Comparison of ENCODE assay signal across 28 cellular contexts in the genomic region with DNA sequence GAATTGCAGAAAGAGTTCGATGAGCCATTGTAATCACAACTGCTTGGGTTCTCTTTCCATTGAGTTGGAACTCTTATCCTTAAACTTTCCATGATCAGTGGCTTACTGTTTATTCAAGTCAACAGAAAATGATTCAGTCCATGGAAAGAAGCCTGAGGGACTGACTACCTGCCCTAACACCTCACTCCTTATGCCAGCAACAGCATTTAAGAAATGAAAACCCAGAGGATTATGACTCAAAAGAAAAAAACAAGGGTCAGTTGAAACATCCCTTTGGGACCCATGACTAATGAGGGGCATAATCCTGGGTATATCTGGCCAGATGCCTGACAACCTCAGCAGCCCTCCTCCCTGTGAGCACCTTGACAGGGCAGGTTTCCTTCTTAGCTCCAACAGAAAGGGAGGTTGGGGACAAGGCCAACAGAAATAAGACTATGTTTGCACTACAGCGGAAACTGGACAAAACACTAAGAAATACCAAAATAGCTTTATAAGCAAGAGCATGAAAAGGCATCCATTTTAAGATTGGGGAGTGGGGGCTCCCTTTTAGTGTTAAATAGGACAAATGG.
A peak's percentile ranks its signal among the peaks of the same experiment; 100 is the strongest.
DNase-seq lines count a peak whose midpoint lies in the region; ATAC-seq, FAIRE-seq and TF ChIP-seq lines count a peak whose summit lies in the region.
"Had no signal": no experiment of that assay in that cellular context is flagged by ENCODE, and none has a peak within 500 bp of the region (broad histone marks: within the 10 kb centered on the region; RNA-seq: fewer than 3 reads in every experiment).

No MANE protein-coding gene starts in this region.

- no TSS peak for BruUV-seq in MCF 10A (replicated peaks; lab: Mats Ljungman, UMichigan)

- no peaks in the 10 kb centered on the region for H3K27me3 Mint-ChIP-seq in MCF 10A (ENCODE audit: insufficient read depth, unreplicated experiment)
- H3K27me3 Mint-ChIP-seq: activated B cell treated with CpG ODN at 0.5 μM for 24 hours; activated CD4-positive, alpha-beta memory T cell treated with anti-CD3 and anti-CD28 coated beads, Interleukin-2, amount 10 ng/mL, durations not matched to agents 7 days and 5 days; CD8-positive, alpha-beta memory T cell had no signal

- TF ChIP-seq CTCF in MCF 10A (IDR thresholded peaks at IDR 0.05; ENCODE audit: unreplicated experiment) (no peak), breast epithelium (IDR thresholded peaks at IDR 0.05) (no peak), keratinocyte (optimal IDR thresholded peaks at IDR 0.05 in 1 of 3, IDR thresholded peaks at IDR 0.05 in 1 of 3, conservative IDR thresholded peaks at IDR 0.05 in 1 of 3; ENCODE audit: extremely low read depth in 1 of 3, insufficient read depth in 2 of 3, low read length in 3 of 3) (no peak)

- H3K79me2 ChIP-seq in keratinocyte (ENCODE audit: control insufficient read depth, insufficient read depth, low read length): no peaks in the 10 kb centered on the region

- H3K9me1 ChIP-seq in keratinocyte (ENCODE audit: control insufficient read depth, extremely low read depth, insufficient read depth, low read length): no peaks in the 10 kb centered on the region

- POLR2A ChIA-PET in MCF 10A (lab: Yijun Ruan, JAX): interaction anchor here (0.7 to 2.4 kb wide), 6 partner anchors 10 to 107 kb away, joined by 3 to 14 read pairs (median 7); partner anchors contain the start of gene MAP3K5

- intact Hi-C loops in MCF 10A (cut with micrococcal nuclease): no loop called here
- intact Hi-C loops in breast epithelium (cut with DNase I; ENCODE audit: low total_unique reads): no loop called here

- H3K36me3 Mint-ChIP-seq in MCF 10A (ENCODE audit: insufficient read depth, unreplicated experiment): peaks cover 21% of the 10 kb centered on the region

- H3K4me3 Mint-ChIP-seq in MCF 10A (ENCODE audit: unreplicated experiment): no peak overlapping the region
- H3K4me3 Mint-ChIP-seq: activated B cell treated with CpG ODN at 0.5 μM for 24 hours; activated CD4-positive, alpha-beta memory T cell treated with anti-CD3 and anti-CD28 coated beads, Interleukin-2, amount 10 ng/mL, durations not matched to agents 7 days and 5 days; CD8-positive, alpha-beta memory T cell had no signal

- H4K20me1 ChIP-seq in keratinocyte (ENCODE audit: control insufficient read depth, extremely low read depth, insufficient read depth, low read length): no peaks in the 10 kb centered on the region

- no peak overlapping the region for H3K27ac Mint-ChIP-seq in MCF 10A (ENCODE audit: low read depth, unreplicated experiment)
- H3K27ac Mint-ChIP-seq: activated B cell treated with CpG ODN at 0.5 μM for 24 hours; activated CD4-positive, alpha-beta memory T cell treated with anti-CD3 and anti-CD28 coated beads, Interleukin-2, amount 10 ng/mL, durations not matched to agents 7 days and 5 days had no signal

- no peak overlapping the region for H3K9ac ChIP-seq in keratinocyte (ENCODE audit: control insufficient read depth, extremely low read depth, insufficient read depth, low read length)

- no peak for TF ChIP-seq POLR2A in breast epithelium (IDR thresholded peaks at IDR 0.05)
- no peak for TF ChIP-seq POLR2A in erythroblast (IDR thresholded peaks at IDR 0.05; ENCODE audit: low read length)

- H3K4me3 ChIP-seq in breast epithelium: no peak overlapping the region
- H3K4me3 ChIP-seq in keratinocyte (ENCODE audit: control insufficient read depth in 2 of 3, extremely low read depth in 1 of 3, insufficient read depth in 2 of 3, low read depth in 1 of 3, low read length in 3 of 3): no peak overlapping the region
- H3K4me3 ChIP-seq: dorsolateral prefrontal cortex, gastrocnemius medialis, lower lobe of right lung had no signal

- FAIRE-seq in keratinocyte (lab: Jason Lieb, UNC): peak; percentile 69
- FAIRE-seq: endothelial cell of umbilical vein, HepG2, islet of Langerhans had no signal

- CTCF ChIA-PET in MCF 10A (lab: Yijun Ruan, JAX): interaction anchor here (0.6 to 2.7 kb wide), 4 partner anchors 42 to 107 kb away, joined by 3 to 11 read pairs (median 8); partner anchors contain the start of gene MAP3K5

- H3K27ac ChIP-seq in breast epithelium (peak overlapping the region in 1 of 2 donors; percentile 22), keratinocyte (ENCODE audit: control insufficient read depth, insufficient read depth, low read length) (no peak overlapping the region)
- H3K27ac ChIP-seq: 22Rv1, gastrocnemius medialis, lower lobe of right lung had no signal

- H3K27me3 ChIP-seq in breast epithelium (no peaks in the 10 kb centered on the region), keratinocyte (ENCODE audit: control insufficient read depth, extremely low read depth, insufficient read depth, low read length) (no peaks in the 10 kb centered on the region)
- H3K27me3 ChIP-seq: dorsolateral prefrontal cortex, gastrocnemius medialis had no signal

- H3K9me3 ChIP-seq in breast epithelium: no peaks in the 10 kb centered on the region
- no peaks in the 10 kb centered on the region for H3K9me3 ChIP-seq in keratinocyte (ENCODE audit: control insufficient read depth, low read depth, low read length)
- H3K9me3 ChIP-seq: gastrocnemius medialis, lower lobe of right lung had no signal

- no peak for ATAC-seq in HG02884 (IDR thresholded peaks at IDR 0.05; ENCODE audit: unreplicated experiment)
- ATAC-seq: gastrocnemius medialis; HepG2; lower lobe of right lung; stimulated activated naive CD8-positive, alpha-beta T cell treated with anti-CD3 and anti-CD28 coated beads, Interleukin-15, Interleukin-2, amounts not matched to agents 100 U/mL and 50 U/mL, for 24 hours had no signal

- H2AFZ ChIP-seq in keratinocyte (ENCODE audit: control insufficient read depth, low read length): no peak overlapping the region

- no peaks in the 10 kb centered on the region for H3K4me1 ChIP-seq in breast epithelium
- H3K4me1 ChIP-seq in keratinocyte (ENCODE audit: control insufficient read depth, extremely low read depth, insufficient read depth, low read length): peaks cover 6% of the 10 kb centered on the region
- H3K4me1 ChIP-seq: gastrocnemius medialis, lower lobe of right lung had no signal

- no peak overlapping the region for H3K4me2 ChIP-seq in keratinocyte (ENCODE audit: control insufficient read depth, extremely low read depth, insufficient read depth, low read depth, low read length)

- H3K36me3 ChIP-seq in breast epithelium: no peaks in the 10 kb centered on the region
- no peaks in the 10 kb centered on the region for H3K36me3 ChIP-seq in keratinocyte (ENCODE audit: control insufficient read depth in 2 of 2, extremely low read depth in 1 of 2, insufficient read depth in 2 of 2, low read length in 2 of 2)
- H3K36me3 ChIP-seq: gastrocnemius medialis, lower lobe of right lung had no signal

- dilution Hi-C loops in keratinocyte (cut with MboI; ENCODE audit: extremely low pct_ligation_motif_present, low sequenced_read_pairs): no loop called here

- H3K9me3 Mint-ChIP-seq in MCF 10A (ENCODE audit: unreplicated experiment): peaks cover 7% of the 10 kb centered on the region

- H3K4me1 Mint-ChIP-seq in MCF 10A (ENCODE audit: insufficient read depth, unreplicated experiment): peaks cover 13% of the 10 kb centered on the region
- H3K4me1 Mint-ChIP-seq: activated B cell treated with CpG ODN at 0.5 μM for 24 hours; activated CD4-positive, alpha-beta memory T cell treated with anti-CD3 and anti-CD28 coated beads, Interleukin-2, amount 10 ng/mL, durations not matched to agents 7 days and 5 days had no signal

- DNase-seq in MCF 10A (ENCODE audit: unreplicated experiment): peak; percentile 82
- no peak for DNase-seq in breast epithelium (ENCODE audit: low spot score in 2 of 2)
- peak; percentile 47 for DNase-seq in astrocyte of the hippocampus (ENCODE audit: low read depth, low spot score)
- DNase-seq in keratinocyte (ENCODE audit: low read depth, low spot score): no peak
- DNase-seq in mucosa of gallbladder (ENCODE audit: low spot score): no peak
- no peak for DNase-seq in erythroblast (lab: John Stamatoyannopoulos, UW)
- no peak for DNase-seq in DMS 273 treated with DMSO at 0.1 percent for 48 hours (lab: John Stamatoyannopoulos, UW)
- DNase-seq: activated B cell treated with CpG ODN at 0.5 μM for 24 hours; activated CD4-positive, alpha-beta memory T cell treated with anti-CD3 and anti-CD28 coated beads, Interleukin-2, amount 10 ng/mL, durations not matched to agents 7 days and 5 days; activated gamma-delta T cell; caudate nucleus; CD8-positive, alpha-beta memory T cell; DMS53; dorsolateral prefrontal cortex; gastrocnemius medialis; hypothalamus; lower lobe of right lung; NCI-H1417; NCI-H510A treated with DMSO at 0.1 percent for 48 hours; RPMI8226; stimulated activated CD4-positive, alpha-beta T cell treated with anti-CD3 and anti-CD28 coated beads, Interleukin-4, amount 100 ng/mL, for 24 hours; stimulated activated naive CD8-positive, alpha-beta T cell treated with anti-CD3 and anti-CD28 coated beads, Interleukin-15, Interleukin-2, amounts not matched to agents 100 U/mL and 50 U/mL, for 24 hours; trophoblast cell had no signal

Comparison
In these comparisons a context has a peak if more than half of its experiments do, and no peak if none do; other contexts are left out.
1. DNase-seq: peak in MCF 10A (single experiment) and astrocyte of the hippocampus (single experiment); none in breast epithelium (0 of 2), keratinocyte (single experiment), mucosa of gallbladder (single experiment), erythroblast (0 of 2) and DMS 273 treated with DMSO at 0.1 percent for 48 hours (single experiment).